10 cellular contexts compared by ENCODE assay signal in genomic region chr1:20322081-20322824, GRCh38. TPM values are rescaled to one million over a fixed set of nuclear protein-coding genes. Genes with fewer than 3 reads are reported as not detected.
A peak's percentile ranks its signal among the peaks of the same experiment; 100 is the strongest.
DNase-seq lines count a peak whose midpoint lies in the region; ATAC-seq and TF ChIP-seq lines count a peak whose summit lies in the region.
"Had no signal": no experiment of that assay in that cellular context is flagged by ENCODE, and none has a peak within 500 bp of the region (broad histone marks: within the 10 kb centered on the region; RNA-seq: fewer than 3 reads in every experiment).

No MANE protein-coding gene starts in this region.

- peaks cover 28% of the 10 kb centered on the region for H3K27me3 Mint-ChIP-seq in activated B cell treated with CpG ODN at 0.5 μM for 24 hours
- H3K27me3 Mint-ChIP-seq in naive thymus-derived CD8-positive, alpha-beta T cell = peaks cover 2 to 43% (median 24%) of the 10 kb centered on the region in 5 donors

- no peaks in the 10 kb centered on the region for H3K36me3 Mint-ChIP-seq in activated B cell treated with CpG ODN at 0.5 μM for 24 hours (ENCODE audit: low read depth)
- H3K36me3 Mint-ChIP-seq in naive thymus-derived CD8-positive, alpha-beta T cell = no peaks in the 10 kb centered on the region

- TF ChIP-seq POLR2A in adrenal gland (IDR thresholded peaks at IDR 0.05) = no peak

- H3K4me1 Mint-ChIP-seq in activated B cell treated with CpG ODN at 0.5 μM for 24 hours = peaks cover 12% of the 10 kb centered on the region
- H3K4me1 Mint-ChIP-seq in naive thymus-derived CD8-positive, alpha-beta T cell = peaks cover 11 to 24% (median 18%) of the 10 kb centered on the region in 4 donors

- intact Hi-C loops in activated B cell treated with CpG ODN at 0.5 μM for 24 hours (cut with micrococcal nuclease) = no loop called here
- intact Hi-C loops in sciatic nerve (cut with DNase I) = no loop called here
- intact Hi-C loops in adrenal gland (cut with DNase I) = no loop called here

- TF ChIP-seq CTCF in activated B cell treated with CpG ODN at 0.5 μM for 24 hours (IDR thresholded peaks at IDR 0.05) (no peak), adrenal gland (IDR thresholded peaks at IDR 0.05) (no peak)

- no peak overlapping the region for H3K4me3 Mint-ChIP-seq in activated B cell treated with CpG ODN at 0.5 μM for 24 hours
- peak overlapping the region; percentile 20 to 79 (median 42) for H3K4me3 Mint-ChIP-seq in naive thymus-derived CD8-positive, alpha-beta T cell

- no peaks in the 10 kb centered on the region for H3K27me3 ChIP-seq in adrenal gland

- CTCF ChIA-PET in activated B cell treated with CpG ODN at 0.5 μM for 24 hours (lab: Charles Lee) = no interaction called here

- H3K27ac Mint-ChIP-seq in activated B cell treated with CpG ODN at 0.5 μM for 24 hours = peak overlapping the region; percentile 1
- H3K27ac Mint-ChIP-seq in naive thymus-derived CD8-positive, alpha-beta T cell = peak overlapping the region; percentile 9 to 82 (median 50)

- POLR2A ChIA-PET in activated B cell treated with CpG ODN at 0.5 μM for 24 hours (lab: Charles Lee) = interaction anchor here (0.7 kb wide), 1 partner anchor 20 kb away, joined by 3 read pairs; no protein-coding TSS in a partner anchor
- POLR2A ChIA-PET in naive thymus-derived CD8-positive, alpha-beta T cell (lab: Charles Lee) = no interaction called here

- DNase-seq in activated B cell treated with CpG ODN at 0.5 μM for 24 hours = no peak
- no peak for DNase-seq in naive thymus-derived CD8-positive, alpha-beta T cell
- no peak for DNase-seq in sciatic nerve (ENCODE audit: low spot score)
- no peak for DNase-seq in adrenal gland

- H3K9me3 Mint-ChIP-seq in activated B cell treated with CpG ODN at 0.5 μM for 24 hours = no peaks in the 10 kb centered on the region
- no peaks in the 10 kb centered on the region for H3K9me3 Mint-ChIP-seq in naive thymus-derived CD8-positive, alpha-beta T cell

- H3K4me3 ChIP-seq in adrenal gland = no peak overlapping the region

- peaks cover 0 to 10% of the 10 kb centered on the region in 2 donors for H3K4me1 ChIP-seq in adrenal gland (replicated peaks in 1 of 2)

- H3K36me3 ChIP-seq in adrenal gland (replicated peaks in 1 of 2) = no peaks in the 10 kb centered on the region

- ATAC-seq in GM18498 (IDR thresholded peaks at IDR 0.05; ENCODE audit: unreplicated experiment) (peak; percentile 86), GM21786 (IDR thresholded peaks at IDR 0.05; ENCODE audit: unreplicated experiment) (peak; percentile 87), activated B cell treated with CpG ODN at 0.5 μM for 24 hours (ENCODE audit: low read depth) (no peak), sciatic nerve (no peak), HG02759 (IDR thresholded peaks at IDR 0.05; ENCODE audit: unreplicated experiment) (no peak), HG02588 (IDR thresholded peaks at IDR 0.05; ENCODE audit: unreplicated experiment) (no peak)
- no peak for ATAC-seq in naive thymus-derived CD8-positive, alpha-beta T cell

- 61 to 68% (median 64%) methylated on average over 11 of the region's 11 CpGs for WGBS in adrenal gland, 4 donors

- H3K9me3 ChIP-seq in adrenal gland (replicated peaks in 1 of 3) = no peaks in the 10 kb centered on the region

- H3K27ac ChIP-seq in adrenal gland = no peak overlapping the region

RNA-seq across cellular contexts. Expression of gene VWA5B1, which starts 31.6 kb away (rescaled TPM):
- total RNA-seq in activated B cell treated with CpG ODN at 0.5 μM for 24 hours = not detected in 2 replicates
- total RNA-seq in naive thymus-derived CD8-positive, alpha-beta T cell = not detected
- polyA plus RNA-seq in naive thymus-derived CD8-positive, alpha-beta T cell = under 1 TPM in 1 of 3 donors, not detected in 2; 0.06 TPM
- not detected for total RNA-seq in sciatic nerve
- total RNA-seq in adrenal gland = 1 to 10 TPM in 1 of 8 donors, under 1 TPM in 3, not detected in 4; 0.07 to 2.5 (median 0.60) TPM
- polyA plus RNA-seq in adrenal gland = 1 to 10 TPM in 1 of 3 donors, under 1 TPM in 2; 0.24 to 2.1 (median 0.26) TPM
- total RNA-seq: dermis microvascular lymphatic vessel endothelial cell, M059J had no signal

Comparison
In these comparisons a context has a peak if more than half of its experiments do, and no peak if none do; other contexts are left out.
1. ATAC-seq: peak in GM18498 (single experiment) and GM21786 (single experiment); none in activated B cell treated with CpG ODN at 0.5 μM for 24 hours (single experiment), naive thymus-derived CD8-positive, alpha-beta T cell (0 of 2), sciatic nerve (single experiment), HG02759 (single experiment) and HG02588 (single experiment).